Comparison of ENCODE assay signal across 8 cellular contexts in genomic region chr16:3157229-3158013, GRCh38. TPM values are rescaled to one million over a fixed set of nuclear protein-coding genes. Genes with fewer than 3 reads are reported as not detected.
A peak's percentile ranks its signal among the peaks of the same experiment; 100 is the strongest.
DNase-seq lines count a peak whose midpoint lies in the region; ATAC-seq and TF ChIP-seq lines count a peak whose summit lies in the region.

No MANE protein-coding gene starts in this region.

- H3K9me3 ChIP-seq in lung (ENCODE audit: control insufficient read depth in 2 of 2, insufficient read depth in 1 of 2, low read length in 1 of 2) = peaks cover 0 to 2% of the 10 kb centered on the region in 2 donors

- H3K4me3 ChIP-seq in lung = peak overlapping the region; percentile 79

- H3K27ac ChIP-seq in lung (ENCODE audit: low read depth in 1 of 2, low read length in 1 of 2) = peak overlapping the region; percentile 6 to 93

- WGBS in lung, 2 donors = 0 to 1% methylated on average over 58 of the region's 58 CpGs

- H3K36me3 ChIP-seq in lung (ENCODE audit: control insufficient read depth in 2 of 2, insufficient read depth in 2 of 2, low read length in 2 of 2) = no peaks in the 10 kb centered on the region

- peak; percentile 13 for ATAC-seq in lung (ENCODE audit: insufficient read depth, low FRiP score)

- peaks cover 0 to 8% of the 10 kb centered on the region in 2 donors for H3K4me1 ChIP-seq in lung (ENCODE audit: control insufficient read depth in 2 of 2, insufficient read depth in 2 of 2, low read length in 2 of 2)

- DNase-seq in A172 (ENCODE audit: low spot score) (peak; percentile 98), H4 (ENCODE audit: low spot score) (peak; percentile 94), NCI-H446 (lab: John Stamatoyannopoulos, UW) (peak; percentile 77 to 93), lung (ENCODE audit: low spot score) (peak; percentile 65), iPS-NIHi11 (ENCODE audit: low spot score) (no peak)
- peak; percentile 82 for DNase-seq in activated CD4-positive, alpha-beta T cell treated with anti-CD3 and anti-CD28 coated beads for 48 hours
- DNase-seq in effector CD4-positive, alpha-beta T cell = peak; percentile 55
- peak; percentile 85 for DNase-seq in stimulated activated CD8-positive, alpha-beta memory T cell treated with anti-CD3 and anti-CD28 coated beads, Interleukin-4, amount 100 ng/mL, for 48 hours

- H3K27me3 ChIP-seq in lung (ENCODE audit: control insufficient read depth, insufficient read depth) = no peaks in the 10 kb centered on the region

- TF ChIP-seq CTCF in lung (IDR thresholded peaks at IDR 0.05; ENCODE audit: control extremely low read depth, extremely low read depth) = no peak

RNA-seq across cellular contexts. Expression of gene ZNF213, which starts 22.6 kb away (rescaled TPM):
- total RNA-seq in A172 (2014; rRNA removed; shearing (Covaris generic)) = 2.1 and 4.6 TPM in 2 replicates
- 2.0 and 3.9 TPM in 2 replicates for total RNA-seq in H4 (2014; rRNA removed; shearing (Covaris generic))
- 10 to 100 TPM; 12.8 to 13.1 TPM for total RNA-seq in lung
- 10 to 100 TPM in 1 of 2 donors, 1 to 10 TPM in 1; 7.8 to 10.3 TPM for polyA plus RNA-seq in lung

RNA-seq across cellular contexts. Expression of gene OR1F1, which starts 30.6 kb away (rescaled TPM):
- total RNA-seq in A172 (2014; rRNA removed; shearing (Covaris generic)) = not detected in 2 replicates
- 0.81 TPM in 1 of 2 replicates, not detected in the other for total RNA-seq in H4 (2014; rRNA removed; shearing (Covaris generic))
- not detected for total RNA-seq in lung
- polyA plus RNA-seq in lung = not detected

RNA-seq across cellular contexts. Expression of gene ZNF205, which starts 45.0 kb away (rescaled TPM):
- 21.0 and 22.4 TPM in 2 replicates for total RNA-seq in A172 (2014; rRNA removed; shearing (Covaris generic))
- 5.2 and 8.6 TPM in 2 replicates for total RNA-seq in H4 (2014; rRNA removed; shearing (Covaris generic))
- 10 to 100 TPM in 1 of 2 donors, 1 to 10 TPM in 1; 9.8 to 12.7 TPM for total RNA-seq in lung
- polyA plus RNA-seq in lung = 10 to 100 TPM; 10.2 to 33.0 TPM

RNA-seq across cellular contexts. Expression of gene ZSCAN10, which starts 58.3 kb away (rescaled TPM):
- not detected in 2 replicates for total RNA-seq in A172 (2014; rRNA removed; shearing (Covaris generic))
- total RNA-seq in H4 (2014; rRNA removed; shearing (Covaris generic)) = not detected in 2 replicates
- under 1 TPM in 1 of 2 donors, not detected in 1; 0.21 TPM for total RNA-seq in lung
- under 1 TPM in 1 of 2 donors, not detected in 1; 0.02 TPM for polyA plus RNA-seq in lung
